ENCODE assay signal across 1 cellular context in genomic region chr5:157859227-157859575, GRCh38.
TF ChIP-seq lines count a peak whose summit lies in the region.

No MANE protein-coding gene starts in this region.

TF ChIP-seq in HEK293T, 16 proteins besides CTCF, POLR2A, EP300 and RAD21 (continued from another document):
- TF ChIP-seq PKNOX1 (IDR thresholded peaks at IDR 0.05) (no peak), ARNT (IDR thresholded peaks at IDR 0.05) (no peak), ELF4 (IDR thresholded peaks at IDR 0.05) (no peak), SP1 (IDR thresholded peaks at IDR 0.05) (no peak)
